Comparison of ENCODE assay signal across 1 cellular context in genomic region chrX:120560842-120561633, GRCh38.
TF ChIP-seq lines count a peak whose summit lies in the region.

Gene CUL4B (minus strand): TSS chrX:120560962. CDS start chrX:120560638, 324 bp downstream.

TF ChIP-seq in HEK293, 187 proteins besides CTCF, POLR2A, EP300 and RAD21 (continued from another document and continues in another):
- TF ChIP-seq ZBTB49 (tag by site-specific recombination; IDR thresholded peaks at IDR 0.05; ENCODE audit: low read depth) = no peak
- no peak for TF ChIP-seq AEBP2 (tag by site-specific recombination; IDR thresholded peaks at IDR 0.05; ENCODE audit: borderline replicate concordance)
- no peak for TF ChIP-seq ZNF416 (tag by site-specific recombination; IDR thresholded peaks at IDR 0.05)
- TF ChIP-seq ZNF280D (tag by site-specific recombination; IDR thresholded peaks at IDR 0.05) = no peak
- TF ChIP-seq ZNF76 (tag by site-specific recombination; IDR thresholded peaks at IDR 0.05; ENCODE audit: borderline replicate concordance, low read depth) = no peak; the same call in 1 of the 2 replicates
- peak; percentile 94 for TF ChIP-seq ZBTB10 (tag by site-specific recombination; IDR thresholded peaks at IDR 0.05)
- TF ChIP-seq ZNF221 (tag by site-specific recombination; IDR thresholded peaks at IDR 0.05; ENCODE audit: borderline replicate concordance) = no peak
- peak; percentile 56 for TF ChIP-seq KLF1 (tag by site-specific recombination; IDR thresholded peaks at IDR 0.05)
- TF ChIP-seq MZF1 (tag by site-specific recombination; IDR thresholded peaks at IDR 0.05; ENCODE audit: borderline replicate concordance) = peak; percentile 98
- no peak for TF ChIP-seq ZNF274 (IDR thresholded peaks at IDR 0.05; ENCODE audit: low read length)
- TF ChIP-seq ZNF274 (tag by site-specific recombination; IDR thresholded peaks at IDR 0.05; ENCODE audit: borderline replicate concordance) = no peak
- TF ChIP-seq ZNF311 (tag by site-specific recombination; IDR thresholded peaks at IDR 0.05; ENCODE audit: borderline replicate concordance) = no peak
- TF ChIP-seq ZNF16 (tag by site-specific recombination; IDR thresholded peaks at IDR 0.05; ENCODE audit: low read depth) = no peak
- 0 out of 2 replicates have a peak, but pooled peaks have one; percentile 39 for TF ChIP-seq YY2 (tag by site-specific recombination; IDR thresholded peaks at IDR 0.05)
- TF ChIP-seq ZNF214 (tag by site-specific recombination; IDR thresholded peaks at IDR 0.05; ENCODE audit: borderline replicate concordance) = no peak
- TF ChIP-seq HIC1 (tag by site-specific recombination; IDR thresholded peaks at IDR 0.05) = peak; percentile 69
- no peak for TF ChIP-seq ZNF37A (tag by site-specific recombination; IDR thresholded peaks at IDR 0.05)
- TF ChIP-seq ZIC2 (tag by site-specific recombination; IDR thresholded peaks at IDR 0.05) = peak; percentile 45; the same call in 1 of the 2 replicates
- no peak for TF ChIP-seq ZNF2 (tag by site-specific recombination; IDR thresholded peaks at IDR 0.05)
- no peak for TF ChIP-seq ZNF174 (tag by site-specific recombination; IDR thresholded peaks at IDR 0.05)
- TF ChIP-seq SCRT2 (tag by site-specific recombination; IDR thresholded peaks at IDR 0.05) = no peak; the same call in 1 of the 2 replicates
- TF ChIP-seq ZNF521 (tag by site-specific recombination; IDR thresholded peaks at IDR 0.05) = no peak
- TF ChIP-seq GLIS1 (tag by site-specific recombination; IDR thresholded peaks at IDR 0.05) = peak; percentile 76
- TF ChIP-seq ZNF654 (tag by site-specific recombination; IDR thresholded peaks at IDR 0.05; ENCODE audit: low read depth) = no peak
- TF ChIP-seq HOXD13 (CRISPR knock-in tag; IDR thresholded peaks at IDR 0.05; ENCODE audit: borderline replicate concordance) = no peak
- peak; percentile 92 for TF ChIP-seq ZBTB11 (tag by site-specific recombination; conservative IDR thresholded peaks at IDR 0.05; ENCODE audit: low read depth)
- no peak for TF ChIP-seq GLI2 (tag by site-specific recombination; IDR thresholded peaks at IDR 0.05; ENCODE audit: borderline replicate concordance, low read depth)
- peak; percentile 77 for TF ChIP-seq SP2 (tag by site-specific recombination; IDR thresholded peaks at IDR 0.05)
- peak; percentile 53; the same call in 1 of the 2 replicates for TF ChIP-seq ZNF639 (tag by site-specific recombination; IDR thresholded peaks at IDR 0.05)
- no peak for TF ChIP-seq ZNF266 (tag by site-specific recombination; IDR thresholded peaks at IDR 0.05; ENCODE audit: low read depth)
- peak; percentile 43; the same call in 1 of the 2 replicates for TF ChIP-seq ZBTB21 (tag by site-specific recombination; IDR thresholded peaks at IDR 0.05)
- no peak for TF ChIP-seq ZNF768 (tag by site-specific recombination; IDR thresholded peaks at IDR 0.05)
- TF ChIP-seq ZNF791 (tag by site-specific recombination; IDR thresholded peaks at IDR 0.05) = no peak
- TF ChIP-seq ZNF785 (tag by site-specific recombination; IDR thresholded peaks at IDR 0.05) = peak; percentile 38; the same call in 1 of the 2 replicates
- no peak for TF ChIP-seq ZNF146 (tag by site-specific recombination; IDR thresholded peaks at IDR 0.05)
- no peak for TF ChIP-seq ZNF776 (tag by site-specific recombination; IDR thresholded peaks at IDR 0.05; ENCODE audit: borderline replicate concordance)
- TF ChIP-seq ZNF488 (tag by site-specific recombination; IDR thresholded peaks at IDR 0.05) = no peak
- TF ChIP-seq ZNF544 (tag by site-specific recombination; IDR thresholded peaks at IDR 0.05) = no peak
- no peak; the same call in 1 of the 2 replicates for TF ChIP-seq ZSCAN5A (tag by site-specific recombination; IDR thresholded peaks at IDR 0.05)
- TF ChIP-seq ZNF629 (tag by site-specific recombination; IDR thresholded peaks at IDR 0.05) = peak; percentile 78
- TF ChIP-seq ZNF169 (tag by site-specific recombination; IDR thresholded peaks at IDR 0.05) = no peak
- no peak for TF ChIP-seq ZNF404 (tag by site-specific recombination; IDR thresholded peaks at IDR 0.05)
- TF ChIP-seq ZNF530 (tag by site-specific recombination; IDR thresholded peaks at IDR 0.05; ENCODE audit: low read depth) = no peak
